In the genomic region with DNA sequence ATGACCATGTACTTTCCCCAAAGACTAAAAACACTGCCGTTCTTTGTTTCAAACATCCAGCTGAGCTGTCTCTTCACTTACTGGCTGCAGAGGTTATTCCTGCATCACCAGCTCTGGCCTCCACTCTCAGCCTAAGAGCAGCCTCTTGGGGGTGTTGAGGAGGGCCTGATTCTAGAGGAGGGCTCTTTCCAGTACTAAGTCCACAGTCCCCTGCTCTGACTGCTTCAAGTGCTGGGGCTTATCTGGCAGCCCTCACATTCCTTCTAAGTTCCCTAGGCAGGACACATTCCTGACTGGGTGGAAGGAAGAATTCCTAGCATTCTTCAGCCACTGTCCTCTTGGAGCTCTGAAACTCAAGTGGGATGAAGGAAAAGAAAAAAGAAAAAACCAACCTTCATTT, we compare ENCODE assay signal across 11 cellular contexts. TPM values are rescaled to one million over a fixed set of nuclear protein-coding genes. Genes with fewer than 3 reads are reported as not detected.
A peak's percentile ranks its signal among the peaks of the same experiment; 100 is the strongest.
DNase-seq lines count a peak whose midpoint lies in the region; ATAC-seq, FAIRE-seq and TF ChIP-seq lines count a peak whose summit lies in the region.
"Had no signal": no experiment of that assay in that cellular context is flagged by ENCODE, and none has a peak within 500 bp of the region (broad histone marks: within the 10 kb centered on the region; RNA-seq: fewer than 3 reads in every experiment).

No MANE protein-coding gene starts in this region.

- H3K4me3 Mint-ChIP-seq in Calu3 (ENCODE audit: low read depth, unreplicated experiment), result no peak overlapping the region

- ATAC-seq in left colon, result no peak
- no peak for ATAC-seq in HG02981 (IDR thresholded peaks at IDR 0.05; ENCODE audit: unreplicated experiment)

- peaks cover 7% of the 10 kb centered on the region for H3K4me1 Mint-ChIP-seq in Calu3 (ENCODE audit: low read depth, unreplicated experiment)

- TF ChIP-seq CTCF in Calu3 (IDR thresholded peaks at IDR 0.05; ENCODE audit: unreplicated experiment) (no peak), fibroblast of villous mesenchyme (IDR thresholded peaks at IDR 0.05; ENCODE audit: insufficient read depth, low read depth, low read length) (no peak)

- no peak overlapping the region for H3K27ac Mint-ChIP-seq in Calu3 (ENCODE audit: unreplicated experiment)

- peak; percentile 15 for DNase-seq in Calu3
- DNase-seq in RCC 7860 (ENCODE audit: low spot score), result peak; percentile 82
- DNase-seq in fibroblast of villous mesenchyme (ENCODE audit: low read depth), result peak; percentile 31
- DNase-seq in non-pigmented ciliary epithelial cell (ENCODE audit: low read depth), result peak; percentile 63
- DNase-seq in NCI-H446 treated with DMSO at 0.1 percent for 48 hours (lab: John Stamatoyannopoulos, UW), result no peak
- no peak for DNase-seq in left colon
- DNase-seq in stimulated activated naive CD4-positive, alpha-beta T cell treated with Interleukin-2 at 50 U/mL for 16 hours (lab: John Stamatoyannopoulos, UW), result no peak
- DNase-seq: activated CD4-positive, alpha-beta T cell treated with anti-CD3 and anti-CD28 coated beads for 1 hour; Karpas-422; NK-92 treated with Interleukin-12 subunit alpha and Interleukin-12 subunit beta, amount 100 ng/mL, for 24 hours had no signal

- CTCF ChIA-PET in Calu3 (lab: Charles Lee), result interaction anchor here (0.6 to 1.1 kb wide), 2 partner anchors 11 to 206 kb away, joined by 3 read pairs; no protein-coding TSS in a partner anchor

- intact Hi-C loops in Calu3 (cut with micrococcal nuclease; ENCODE audit: unreplicated experiment) (no loop called here), left colon (cut with DNase I, micrococcal nuclease) (no loop called here)

- peak; percentile 78 for FAIRE-seq in RCC 7860 (lab: Jason Lieb, UNC)

- H3K9me3 Mint-ChIP-seq in Calu3 (ENCODE audit: low read depth, unreplicated experiment), result no peaks in the 10 kb centered on the region

- BruUV-seq in Calu3 (replicated peaks; lab: Mats Ljungman, UMichigan), result no TSS peak

- H3K36me3 Mint-ChIP-seq in Calu3 (ENCODE audit: insufficient read depth, unreplicated experiment), result no peaks in the 10 kb centered on the region

- H3K4me3 ChIP-seq in fibroblast of villous mesenchyme (ENCODE audit: low read depth, low read length), result no peak overlapping the region

- no peaks in the 10 kb centered on the region for H3K27me3 Mint-ChIP-seq in Calu3 (ENCODE audit: unreplicated experiment)

RNA-seq across cellular contexts. Expression of gene EHBP1, which starts 32.9 kb away (rescaled TPM):
- total RNA-seq in Calu3 (2022), result 82.9 and 89.2 TPM in 2 replicates
- total RNA-seq in fibroblast of villous mesenchyme, result 94.4 and 140 TPM in 2 replicates
- 10 to 100 TPM; 22.6 to 32.1 TPM for total RNA-seq in left colon

Comparison
In these comparisons a context has a peak if more than half of its experiments do, and no peak if none do; other contexts are left out.
1. DNase-seq: peak in Calu3 (single experiment), RCC 7860 (single experiment), fibroblast of villous mesenchyme (single experiment) and non-pigmented ciliary epithelial cell (single experiment); none in NCI-H446 treated with DMSO at 0.1 percent for 48 hours (single experiment), left colon (0 of 2) and stimulated activated naive CD4-positive, alpha-beta T cell treated with Interleukin-2 at 50 U/mL for 16 hours (single experiment).